28 cellular contexts compared by ENCODE assay signal in the genomic region with DNA sequence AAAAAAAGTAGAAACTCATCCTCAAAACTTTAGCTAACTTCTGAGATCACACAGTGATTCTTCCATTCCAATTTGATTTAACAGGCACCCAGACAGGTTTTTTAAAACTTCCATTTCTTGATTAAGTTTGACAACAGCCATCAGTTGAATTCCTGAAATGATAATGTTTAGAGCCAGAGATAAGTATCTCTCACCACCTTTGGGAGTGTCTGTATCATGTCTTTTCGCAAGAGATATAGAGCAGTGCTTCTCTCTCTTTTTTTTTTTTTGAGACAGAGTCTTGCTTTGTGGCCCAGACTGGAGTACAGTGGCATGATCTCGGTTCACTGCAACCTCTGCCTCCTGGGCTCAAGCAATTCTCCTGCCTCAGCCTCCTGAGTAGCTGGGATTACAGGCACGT.
"Had no signal": no experiment of that assay in that cellular context is flagged by ENCODE, and none has a peak within 500 bp of the region (broad histone marks: within the 10 kb centered on the region; RNA-seq: fewer than 3 reads in every experiment).

No MANE protein-coding gene starts in this region.

- H3K9me3 ChIP-seq: colonic mucosa, esophagus muscularis mucosa, esophagus squamous epithelium, gastrocnemius medialis had no signal

- H3K27me3 ChIP-seq: colonic mucosa, dorsolateral prefrontal cortex, esophagus muscularis mucosa, esophagus squamous epithelium, foreskin keratinocyte, gastrocnemius medialis, gastroesophageal sphincter, heart left ventricle, heart right ventricle had no signal

- DNase-seq: colonic mucosa; cortex of kidney; dermis blood vessel endothelial cell; dorsolateral prefrontal cortex; effector CD4-positive, alpha-beta T cell; effector CD8-positive, alpha-beta T cell; effector memory CD4-positive, alpha-beta T cell; effector memory CD8-positive, alpha-beta T cell; endodermal cell; erythroblast; esophagus squamous epithelium; foreskin fibroblast; foreskin keratinocyte; foreskin melanocyte; gastrocnemius medialis; glutamatergic neuron; head of caudate nucleus; heart left ventricle; heart right ventricle had no signal

- ATAC-seq: effector memory CD8-positive, alpha-beta T cell; esophagus mucosa; foreskin keratinocyte; gastrocnemius medialis; gastroesophageal sphincter; heart left ventricle; heart right ventricle had no signal

- H3K4me1 ChIP-seq: colonic mucosa, esophagus squamous epithelium, foreskin keratinocyte, gastrocnemius medialis, heart right ventricle had no signal

- H3K27ac ChIP-seq: colonic mucosa, coronary artery, dorsolateral prefrontal cortex, epithelial cell of prostate, esophagus muscularis mucosa, esophagus squamous epithelium, foreskin keratinocyte, gastrocnemius medialis, gastroesophageal sphincter, heart left ventricle, heart right ventricle had no signal

- H3K4me3 ChIP-seq: colonic mucosa, coronary artery, dorsolateral prefrontal cortex, esophagus muscularis mucosa, esophagus squamous epithelium, gastrocnemius medialis, gastroesophageal sphincter, heart left ventricle, heart right ventricle had no signal

- FAIRE-seq: colon, endometrium, endothelial cell of umbilical vein, frontal cortex had no signal

- H3K36me3 ChIP-seq: colonic mucosa, esophagus muscularis mucosa, esophagus squamous epithelium, gastrocnemius medialis, gastroesophageal sphincter, heart left ventricle, heart right ventricle had no signal
